Comparison of ENCODE assay signal across 40 cellular contexts in genomic region chr19:29173896-29174295, GRCh38.
"Had no signal": no experiment of that assay in that cellular context is flagged by ENCODE, and none has a peak within 500 bp of the region (broad histone marks: within the 10 kb centered on the region; RNA-seq: fewer than 3 reads in every experiment).

No MANE protein-coding gene starts in this region.

- DNase-seq: activated effector memory CD4-positive, alpha-beta T cell treated with anti-CD3 and anti-CD28 coated beads, Interleukin-2, amount 50 U/mL, for 16 hours; activated effector memory CD4-positive, alpha-beta T cell treated with Interleukin-2 at 50 U/mL for 16 hours; activated gamma-delta T cell; activated gamma-delta T cell treated with Interleukin-2 at 50 U/mL for 16 hours; activated naive CD4-positive, alpha-beta T cell; activated naive CD4-positive, alpha-beta T cell treated with anti-CD3 and anti-CD28 coated beads for 36 hours; activated naive CD4-positive, alpha-beta T cell treated with anti-CD3 and anti-CD28 coated beads, Interleukin-2, amount 10 ng/mL, durations not matched to agents 7 days and 5 days; activated naive CD4-positive, alpha-beta T cell treated with anti-CD3 and anti-CD28 coated beads, Interleukin-2, amount 50 U/mL, for 16 hours; activated naive CD4-positive, alpha-beta T cell treated with Interleukin-2 at 50 U/mL for 16 hours; activated naive CD8-positive, alpha-beta T cell treated with anti-CD3 and anti-CD28 coated beads for 36 hours; activated naive CD8-positive, alpha-beta T cell treated with anti-CD3 and anti-CD28 coated beads, Interleukin-2, amount 10 ng/mL, durations not matched to agents 7 days and 5 days; activated naive CD8-positive, alpha-beta T cell treated with anti-CD3 and anti-CD28 coated beads, Interleukin-2, amount 50 U/mL, for 24 hours; activated T-cell treated with anti-CD3 and anti-CD28 coated beads, Interleukin-2, amount 50 U/mL, for 1 hour; activated T-cell treated with anti-CD3 and anti-CD28 coated beads, Interleukin-2, amount 50 U/mL, for 24 hours; activated T-cell treated with anti-CD3 and anti-CD28 coated beads, Interleukin-2, amount 50 U/mL, for 4 hours; activated T-cell treated with anti-CD3 and anti-CD28 coated beads, Interleukin-2, amount 50 U/mL, for 48 hours; activated T-cell treated with anti-CD3 and anti-CD28 coated beads, Interleukin-2, amount 50 U/mL, for 72 hours; adrenal gland; amniotic stem cell; amygdala; anterior cingulate cortex; aorta; body of pancreas; brain microvascular endothelial cell; caudate nucleus; central memory CD4-positive, alpha-beta T cell; cerebellar nuclear complex had no signal

- FAIRE-seq: astrocyte, bronchial epithelial cell had no signal

- H3K27ac ChIP-seq: adrenal gland, ascending aorta, body of pancreas, brain microvascular endothelial cell, breast epithelium, cardiac muscle cell had no signal

- H3K4me1 ChIP-seq: adrenal gland, ascending aorta, body of pancreas, breast epithelium had no signal

- H3K4me3 ChIP-seq: adrenal gland, ascending aorta, body of pancreas, breast epithelium, cardiac muscle cell had no signal

- H3K36me3 Mint-ChIP-seq: activated naive CD8-positive, alpha-beta T cell; activated naive CD8-positive, alpha-beta T cell treated with anti-CD3 and anti-CD28 coated beads, Interleukin-2, amount 10 ng/mL, durations not matched to agents 7 days and 5 days; brain had no signal

- H3K27me3 ChIP-seq: adrenal gland, ascending aorta, body of pancreas, brain microvascular endothelial cell, breast epithelium, cardiac muscle cell had no signal

- H3K4me3 Mint-ChIP-seq: activated naive CD4-positive, alpha-beta T cell treated with anti-CD3 and anti-CD28 coated beads for 36 hours; activated naive CD4-positive, alpha-beta T cell treated with anti-CD3 and anti-CD28 coated beads, Interleukin-2, amount 10 ng/mL, durations not matched to agents 7 days and 5 days; activated naive CD4-positive, alpha-beta T cell treated with anti-CD3 and anti-CD28 coated beads, Interleukin-2, amount 50 U/mL, for 24 hours; activated naive CD8-positive, alpha-beta T cell; activated naive CD8-positive, alpha-beta T cell treated with anti-CD3 and anti-CD28 coated beads for 36 hours; activated naive CD8-positive, alpha-beta T cell treated with anti-CD3 and anti-CD28 coated beads, Interleukin-2, amount 10 ng/mL, durations not matched to agents 7 days and 5 days; activated naive CD8-positive, alpha-beta T cell treated with anti-CD3 and anti-CD28 coated beads, Interleukin-2, amount 50 U/mL, for 24 hours; activated T-cell treated with anti-CD3 and anti-CD28 coated beads, Interleukin-2, amount 50 U/mL, for 24 hours; activated T-cell treated with anti-CD3 and anti-CD28 coated beads, Interleukin-2, amount 50 U/mL, for 4 hours; activated T-cell treated with anti-CD3 and anti-CD28 coated beads, Interleukin-2, amount 50 U/mL, for 72 hours; activated T-helper 1 cell treated with anti-CD3 and anti-CD28 coated beads, Interleukin-12 subunit alpha, Interleukin-12 subunit beta, Interleukin-2, Interleukin-4 antibody, amounts not matched to agents 30 ng/mL and 10 ng/mL and 1 ng/mL, durations not matched to agents 14 hours and 24 hours and 36 hours; activated T-helper 17 cell treated with anti-CD3 and anti-CD28 coated beads, Interleukin-2, amount 50 U/mL, for 72 hours; brain; central memory CD8-positive, alpha-beta T cell had no signal

- H3K4me1 Mint-ChIP-seq: activated naive CD4-positive, alpha-beta T cell treated with anti-CD3 and anti-CD28 coated beads, Interleukin-2, amount 50 U/mL, for 24 hours; activated naive CD8-positive, alpha-beta T cell treated with anti-CD3 and anti-CD28 coated beads for 36 hours; activated naive CD8-positive, alpha-beta T cell treated with anti-CD3 and anti-CD28 coated beads, Interleukin-2, amount 50 U/mL, for 24 hours; activated T-helper 17 cell treated with anti-CD3 and anti-CD28 coated beads, Interleukin-2, amount 50 U/mL, for 72 hours; brain; central memory CD8-positive, alpha-beta T cell had no signal

- H3K27ac Mint-ChIP-seq: activated naive CD4-positive, alpha-beta T cell treated with anti-CD3 and anti-CD28 coated beads for 36 hours; activated naive CD4-positive, alpha-beta T cell treated with anti-CD3 and anti-CD28 coated beads, Interleukin-2, amount 10 ng/mL, durations not matched to agents 7 days and 5 days; activated naive CD4-positive, alpha-beta T cell treated with anti-CD3 and anti-CD28 coated beads, Interleukin-2, amount 50 U/mL, for 24 hours; activated naive CD4-positive, alpha-beta T cell treated with anti-CD3 and anti-CD28 coated beads, Interleukin-2, amount 50 U/mL, for 72 hours; activated naive CD8-positive, alpha-beta T cell; activated naive CD8-positive, alpha-beta T cell treated with anti-CD3 and anti-CD28 coated beads for 36 hours; activated naive CD8-positive, alpha-beta T cell treated with anti-CD3 and anti-CD28 coated beads, Interleukin-2, amount 10 ng/mL, durations not matched to agents 7 days and 5 days; activated naive CD8-positive, alpha-beta T cell treated with anti-CD3 and anti-CD28 coated beads, Interleukin-2, amount 50 U/mL, for 24 hours; activated T-cell treated with anti-CD3 and anti-CD28 coated beads, Interleukin-2, amount 50 U/mL, for 24 hours; activated T-cell treated with anti-CD3 and anti-CD28 coated beads, Interleukin-2, amount 50 U/mL, for 72 hours; activated T-helper 1 cell treated with anti-CD3 and anti-CD28 coated beads, Interleukin-12 subunit alpha, Interleukin-12 subunit beta, Interleukin-2, Interleukin-4 antibody, amounts not matched to agents 30 ng/mL and 10 ng/mL and 1 ng/mL, durations not matched to agents 14 hours and 24 hours and 36 hours; activated T-helper 17 cell treated with anti-CD3 and anti-CD28 coated beads, Interleukin-2, amount 50 U/mL, for 72 hours; activated T-helper 2 cell treated with anti-CD3 and anti-CD28 coated beads, Interferon-gamma antibody, Interleukin-2, Interleukin-4, amounts not matched to agents 10 μg/mL and 5 μg/mL and 100 μg/mL, durations not matched to agents 14 hours and 24 hours and 36 hours; brain had no signal

- H3K36me3 ChIP-seq: adrenal gland, ascending aorta, brain microvascular endothelial cell, breast epithelium, cardiac muscle cell had no signal

- ATAC-seq: activated naive CD4-positive, alpha-beta T cell treated with anti-CD3 and anti-CD28 coated beads, Interleukin-2, amount 50 U/mL, for 72 hours; activated naive CD8-positive, alpha-beta T cell treated with anti-CD3 and anti-CD28 coated beads, Interleukin-2, amount 50 U/mL, for 24 hours; activated T-cell treated with anti-CD3 and anti-CD28 coated beads, Interleukin-2, amount 50 U/mL, for 4 hours; activated T-cell treated with anti-CD3 and anti-CD28 coated beads, Interleukin-2, amount 50 U/mL, for 72 hours; activated T-helper 17 cell treated with anti-CD3 and anti-CD28 coated beads, Interleukin-2, amount 50 U/mL, for 72 hours; body of pancreas had no signal

- H3K27me3 Mint-ChIP-seq: activated naive CD4-positive, alpha-beta T cell treated with anti-CD3 and anti-CD28 coated beads, Interleukin-2, amount 10 ng/mL, durations not matched to agents 7 days and 5 days; activated naive CD8-positive, alpha-beta T cell treated with anti-CD3 and anti-CD28 coated beads for 36 hours; activated naive CD8-positive, alpha-beta T cell treated with anti-CD3 and anti-CD28 coated beads, Interleukin-2, amount 50 U/mL, for 24 hours; activated T-helper 17 cell treated with anti-CD3 and anti-CD28 coated beads, Interleukin-2, amount 50 U/mL, for 72 hours had no signal
